In genomic region chr7:56373314-56373713, GRCh38 we compare ENCODE assay signal across 8 cellular contexts.
A peak's percentile ranks its signal among the peaks of the same experiment; 100 is the strongest.
DNase-seq lines count a peak whose midpoint lies in the region; ATAC-seq and TF ChIP-seq lines count a peak whose summit lies in the region.
"Not testable (repeated sequence)": the region's sequence is repeated elsewhere in the genome, so short reads cannot be mapped to it uniquely, and the experiment has no call there.

No MANE protein-coding gene starts in this region.

- H3K27ac ChIP-seq in 22Rv1 = 0 out of 2 replicates have a peak overlapping the region, but pooled peaks have one; percentile 44
- H3K27ac ChIP-seq in mammary epithelial cell (ENCODE audit: insufficient read depth, low read depth, low read length) = not testable (repeated sequence)

- 93% methylated on average over 14 of the region's 24 CpGs for WGBS in mammary epithelial cell (ENCODE audit: low coverage, missing lambda C conversion rate)

- not testable (repeated sequence) for H3K9me3 Mint-ChIP-seq in activated T-cell treated with anti-CD3 and anti-CD28 coated beads, Interleukin-2, amount 50 U/mL, for 4 hours; glutamatergic neuron (ENCODE audit: unreplicated experiment)

- H3K4me1 Mint-ChIP-seq in activated T-cell treated with anti-CD3 and anti-CD28 coated beads, Interleukin-2, amount 50 U/mL, for 4 hours (ENCODE audit: low read depth); glutamatergic neuron (ENCODE audit: low read depth, unreplicated experiment): not testable (repeated sequence)

- in situ Hi-C loops in mammary epithelial cell (cut with MboI; ENCODE audit: low sequenced_read_pairs in 2 of 2) = not testable (repeated sequence)

- not testable (repeated sequence) for BruUV-seq in mammary epithelial cell (replicated peaks; lab: Mats Ljungman, UMichigan)

- CTCF ChIA-PET in mammary epithelial cell (lab: Charles Lee; ENCODE audit: low non-redundant PET) = not testable (repeated sequence)

- H4K20me1 ChIP-seq in mammary epithelial cell (ENCODE audit: insufficient read depth, low read length) = not testable (repeated sequence)

- H3K36me3 ChIP-seq in mammary epithelial cell (ENCODE audit: insufficient read depth, low read length) = not testable (repeated sequence)

- ATAC-seq in activated T-cell treated with anti-CD3 and anti-CD28 coated beads, Interleukin-2, amount 50 U/mL, for 4 hours = not testable (repeated sequence)

- H3K4me2 ChIP-seq in mammary epithelial cell (ENCODE audit: insufficient read depth, low read depth, low read length) = not testable (repeated sequence)

- H3K4me3 ChIP-seq in mammary epithelial cell (replicated peaks in 1 of 3; ENCODE audit: insufficient read depth in 1 of 3, low read depth in 2 of 3, low read length in 3 of 3) = not testable (repeated sequence)

- H3K79me2 ChIP-seq in mammary epithelial cell (ENCODE audit: insufficient read depth, low read length) = not testable (repeated sequence)

- not testable (repeated sequence) for H2AFZ ChIP-seq in mammary epithelial cell (ENCODE audit: low read depth, low read length)

- dilution Hi-C loops in mammary epithelial cell (cut with HindIII; ENCODE audit: low sequenced_read_pairs) = not testable (repeated sequence)

- not testable (repeated sequence) for H3K4me1 ChIP-seq in mammary epithelial cell (ENCODE audit: insufficient read depth, low read length)

- H3K36me3 Mint-ChIP-seq in activated T-cell treated with anti-CD3 and anti-CD28 coated beads, Interleukin-2, amount 50 U/mL, for 4 hours (ENCODE audit: insufficient read depth); glutamatergic neuron (ENCODE audit: unreplicated experiment): not testable (repeated sequence)

- H3K27ac Mint-ChIP-seq in glutamatergic neuron (ENCODE audit: unreplicated experiment) = not testable (repeated sequence)

- not testable (repeated sequence) for H3K4me3 Mint-ChIP-seq in activated T-cell treated with anti-CD3 and anti-CD28 coated beads, Interleukin-2, amount 50 U/mL, for 4 hours; glutamatergic neuron (ENCODE audit: unreplicated experiment)

- intact Hi-C loops in mammary epithelial cell (cut with micrococcal nuclease) = not testable (repeated sequence)

- H3K27me3 ChIP-seq in mammary epithelial cell (ENCODE audit: insufficient read depth, low read length) = not testable (repeated sequence)

- not testable (repeated sequence) for H3K9ac ChIP-seq in mammary epithelial cell (ENCODE audit: insufficient read depth, low read length)

- not testable (repeated sequence) for H3K27me3 Mint-ChIP-seq in activated T-cell treated with anti-CD3 and anti-CD28 coated beads, Interleukin-2, amount 50 U/mL, for 4 hours (ENCODE audit: low read depth); glutamatergic neuron (ENCODE audit: unreplicated experiment)

- peak; percentile 88 for DNase-seq in H4 (ENCODE audit: low spot score)
- peak; percentile 52 for DNase-seq in T-helper 22 cell (ENCODE audit: low read depth)
- DNase-seq in activated T-cell treated with anti-CD3 and anti-CD28 coated beads, Interleukin-2, amount 50 U/mL, for 4 hours = peak; percentile 69
- DNase-seq in mammary epithelial cell = peak; percentile 32
- DNase-seq in glutamatergic neuron = peak; percentile 76
- DNase-seq in mesenteric fat pad (ENCODE audit: low spot score) = peak; percentile 100
- peak; percentile 63 for DNase-seq in stimulated activated CD4-positive, alpha-beta T cell treated with anti-CD3 and anti-CD28 coated beads, Interleukin-4, amount 100 ng/mL, for 24 hours

- TF ChIP-seq CTCF in 22Rv1 (IDR thresholded peaks at IDR 0.05); mammary epithelial cell (conservative IDR thresholded peaks at IDR 0.05 in 1 of 2, IDR thresholded peaks at IDR 0.05 in 1 of 2; ENCODE audit: extremely low read depth in 1 of 2, insufficient read depth in 1 of 2, low read depth in 1 of 2, low read length in 2 of 2); glutamatergic neuron (IDR thresholded peaks at IDR 0.05; ENCODE audit: partially characterized antibody, unreplicated experiment): not testable (repeated sequence)

- H3K9me3 ChIP-seq in mammary epithelial cell (replicated peaks; ENCODE audit: insufficient read depth, low read length) = not testable (repeated sequence)

Comparison
In these comparisons a context has a peak if more than half of its experiments do, and no peak if none do; other contexts are left out.
1. DNase-seq: peak in every context shown above with its lines; median percentile 100 in mesenteric fat pad; 88 in H4; 76 in glutamatergic neuron; 69 in activated T-cell treated with anti-CD3 and anti-CD28 coated beads, Interleukin-2, amount 50 U/mL, for 4 hours; 63 in stimulated activated CD4-positive, alpha-beta T cell treated with anti-CD3 and anti-CD28 coated beads, Interleukin-4, amount 100 ng/mL, for 24 hours; 52 in T-helper 22 cell; 32 in mammary epithelial cell.